In genomic region chrX:105553118-105553517, GRCh38 we compare ENCODE assay signal across 19 cellular contexts.
"Had no signal": no experiment of that assay in that cellular context is flagged by ENCODE, and none has a peak within 500 bp of the region (broad histone marks: within the 10 kb centered on the region; RNA-seq: fewer than 3 reads in every experiment).

No MANE protein-coding gene starts in this region.

- H3K27ac ChIP-seq: heart left ventricle, neural progenitor cell, ovary, right lobe of liver, stomach, thoracic aorta had no signal

- H3K4me3 Mint-ChIP-seq: dendritic cell treated with granulocyte-macrophage colony-stimulating factor and Interleukin-4, amounts not matched to agents 40 ng/mL and 50 ng/mL, for 4 days; effector memory CD8-positive, alpha-beta T cell; natural killer cell treated with Interleukin-12 subunit alpha and Interleukin-12 subunit beta and Interleukin-15 and Interleukin-18, amount 100 ng/mL, for 72 hours; neural progenitor cell; stimulated activated naive B cell treated with anti-CD40 and anti-IgM and Interleukin-4, amounts not matched to agents 10 μg/mL and 1 μg/mL and 100 μg/mL, for 72 hours had no signal

- H2AFZ ChIP-seq: neural progenitor cell had no signal

- H3K9me3 ChIP-seq: heart left ventricle, ovary, right lobe of liver, stomach, thoracic aorta had no signal

- H3K4me2 ChIP-seq: neural progenitor cell had no signal

- H3K9ac ChIP-seq: neural progenitor cell had no signal

- H3K4me1 Mint-ChIP-seq: stimulated activated naive B cell treated with anti-CD40 and anti-IgM and Interleukin-4, amounts not matched to agents 10 μg/mL and 1 μg/mL and 100 μg/mL, for 72 hours had no signal

- H3K27ac Mint-ChIP-seq: dendritic cell treated with granulocyte-macrophage colony-stimulating factor and Interleukin-4, amounts not matched to agents 40 ng/mL and 50 ng/mL, for 4 days; effector memory CD8-positive, alpha-beta T cell; natural killer cell treated with Interleukin-12 subunit alpha and Interleukin-12 subunit beta and Interleukin-15 and Interleukin-18, amount 100 ng/mL, for 72 hours; neural progenitor cell; stimulated activated naive B cell treated with anti-CD40 and anti-IgM and Interleukin-4, amounts not matched to agents 10 μg/mL and 1 μg/mL and 100 μg/mL, for 72 hours had no signal

- H3K4me1 ChIP-seq: heart left ventricle, neural progenitor cell, right lobe of liver, stomach had no signal

- H3K36me3 Mint-ChIP-seq: natural killer cell treated with Interleukin-12 subunit alpha and Interleukin-12 subunit beta and Interleukin-15 and Interleukin-18, amount 100 ng/mL, for 72 hours; neural progenitor cell; stimulated activated naive B cell treated with anti-CD40 and anti-IgM and Interleukin-4, amounts not matched to agents 10 μg/mL and 1 μg/mL and 100 μg/mL, for 72 hours had no signal

- DNase-seq: cerebellar nuclear complex; effector memory CD8-positive, alpha-beta T cell; erythroblast; heart left ventricle; hypothalamus; nucleus accumbens; ovary; retina; right lobe of liver; stimulated activated CD4-positive, alpha-beta T cell treated with anti-CD3 and anti-CD28 coated beads, Interleukin-2, amount 100 ng/mL, for 24 hours; stimulated activated CD4-positive, alpha-beta T cell treated with anti-CD3 and anti-CD28 coated beads, Interleukin-4, amount 100 ng/mL, for 4 hours; stimulated activated naive B cell treated with anti-CD40 and anti-IgM and Interleukin-4, amounts not matched to agents 10 μg/mL and 1 μg/mL and 100 μg/mL, for 72 hours; stomach; substantia nigra had no signal

- ATAC-seq: effector memory CD8-positive, alpha-beta T cell; heart left ventricle; left lobe of liver; natural killer cell treated with Interleukin-12 subunit alpha and Interleukin-12 subunit beta and Interleukin-15 and Interleukin-18, amount 100 ng/mL, for 72 hours; right lobe of liver; stimulated activated naive B cell treated with anti-CD40 and anti-IgM and Interleukin-4, amounts not matched to agents 10 μg/mL and 1 μg/mL and 100 μg/mL, for 72 hours had no signal

- H3K4me3 ChIP-seq: heart left ventricle, neural progenitor cell, ovary, right lobe of liver, stomach, thoracic aorta had no signal

- H3K27me3 Mint-ChIP-seq: dendritic cell treated with granulocyte-macrophage colony-stimulating factor and Interleukin-4, amounts not matched to agents 40 ng/mL and 50 ng/mL, for 4 days; effector memory CD8-positive, alpha-beta T cell; stimulated activated naive B cell treated with anti-CD40 and anti-IgM and Interleukin-4, amounts not matched to agents 10 μg/mL and 1 μg/mL and 100 μg/mL, for 72 hours had no signal

- H3K36me3 ChIP-seq: heart left ventricle, neural progenitor cell, ovary, right lobe of liver, stomach, thoracic aorta had no signal

- H3K9me3 Mint-ChIP-seq: dendritic cell treated with granulocyte-macrophage colony-stimulating factor and Interleukin-4, amounts not matched to agents 40 ng/mL and 50 ng/mL, for 4 days; effector memory CD8-positive, alpha-beta T cell; natural killer cell treated with Interleukin-12 subunit alpha and Interleukin-12 subunit beta and Interleukin-15 and Interleukin-18, amount 100 ng/mL, for 72 hours; neural progenitor cell; stimulated activated naive B cell treated with anti-CD40 and anti-IgM and Interleukin-4, amounts not matched to agents 10 μg/mL and 1 μg/mL and 100 μg/mL, for 72 hours had no signal

- H3K27me3 ChIP-seq: heart left ventricle, neural progenitor cell, ovary, right lobe of liver, stomach had no signal
